ENCODE assay signal across 27 cellular contexts in genomic region chr3:95752199-95752598, GRCh38.
DNase-seq lines count a peak whose midpoint lies in the region; ATAC-seq, FAIRE-seq and TF ChIP-seq lines count a peak whose summit lies in the region.
"Had no signal": no experiment of that assay in that cellular context is flagged by ENCODE, and none has a peak within 500 bp of the region (broad histone marks: within the 10 kb centered on the region; RNA-seq: fewer than 3 reads in every experiment).

No MANE protein-coding gene starts in this region.

- H4K8ac ChIP-seq in H9 (replicated peaks; ENCODE audit: insufficient read length, low read depth, low read length): no peak overlapping the region

- no peak overlapping the region for H3K4me3 Mint-ChIP-seq in H9
- H3K4me3 Mint-ChIP-seq in WTC11: no peak overlapping the region
- H3K4me3 Mint-ChIP-seq in immature natural killer cell: no peak overlapping the region
- H3K4me3 Mint-ChIP-seq: activated B cell treated with CpG ODN at 0.5 μM for 24 hours; central memory CD8-positive, alpha-beta T cell; naive thymus-derived CD8-positive, alpha-beta T cell; stimulated activated naive CD8-positive, alpha-beta T cell treated with anti-CD3 and anti-CD28 coated beads, Interleukin-15, amount 100 ng/mL, for 72 hours had no signal

- no peak overlapping the region for H3K14ac ChIP-seq in H9 (ENCODE audit: insufficient read depth, low read length)

- CTCF ChIA-PET in WTC11 (lab: Charles Lee): interaction anchor here (0.7 kb wide), 1 partner anchor 369 kb away, joined by 4 read pairs; no protein-coding TSS in a partner anchor
- CTCF ChIA-PET in HepG2 (lab: Yijun Ruan, JAX; ENCODE audit: low intra/inter-chr PET ratio, low total read pairs): no interaction called here

- no peaks in the 10 kb centered on the region for H3K79me1 ChIP-seq in H9 (ENCODE audit: insufficient read depth, low read depth, low read length, poor library complexity, severe bottlenecking)

- no peak overlapping the region for H4K5ac ChIP-seq in H9 (ENCODE audit: insufficient read length, low read depth, low read length)

- H3K9me3 Mint-ChIP-seq in H9 (peaks cover 0 to 2% of the 10 kb centered on the region in 2 experiments; a peak in 1 of 5 replicates), WTC11 (no peaks in the 10 kb centered on the region), immature natural killer cell (peaks cover 5 to 25% (median 13%) of the 10 kb centered on the region in 6 donors)
- H3K9me3 Mint-ChIP-seq: stimulated activated naive CD8-positive, alpha-beta T cell treated with anti-CD3 and anti-CD28 coated beads, Interleukin-15, amount 100 ng/mL, for 72 hours had no signal

- H2AFZ ChIP-seq in H9 (ENCODE audit: low read length) (no peak overlapping the region), HepG2 (ENCODE audit: low read length) (no peak overlapping the region)
- H2AFZ ChIP-seq: PC-9 had no signal

- no peak overlapping the region for H3K4ac ChIP-seq in H9 (ENCODE audit: low read depth, low read length)

- no peak overlapping the region for H3K27ac Mint-ChIP-seq in H9
- no peak overlapping the region for H3K27ac Mint-ChIP-seq in WTC11
- H3K27ac Mint-ChIP-seq in immature natural killer cell: no peak overlapping the region
- H3K27ac Mint-ChIP-seq: activated B cell treated with CpG ODN at 0.5 μM for 24 hours; naive thymus-derived CD8-positive, alpha-beta T cell had no signal

- TF ChIP-seq CTCF in H9 (conservative IDR thresholded peaks at IDR 0.05) (peak; percentile 28; the same call in 2 of the 3 replicates), WTC11 (IDR thresholded peaks at IDR 0.05) (no peak), HepG2 (CRISPR knock-in tag; IDR thresholded peaks at IDR 0.05) (no peak)

- H4K20me1 ChIP-seq in H9 (ENCODE audit: control insufficient read depth, insufficient read depth, insufficient read length) (no peaks in the 10 kb centered on the region), HepG2 (ENCODE audit: insufficient read depth, low read length) (no peaks in the 10 kb centered on the region)

- no peak for TF ChIP-seq POLR2A in HepG2 (IDR thresholded peaks at IDR 0.05; ENCODE audit: insufficient read depth in 1 of 2, low read depth in 2 of 2, low read length in 2 of 2)

- H3K4me1 Mint-ChIP-seq in H9 (no peaks in the 10 kb centered on the region), WTC11 (no peaks in the 10 kb centered on the region), immature natural killer cell (no peaks in the 10 kb centered on the region)
- H3K4me1 Mint-ChIP-seq: activated B cell treated with CpG ODN at 0.5 μM for 24 hours; central memory CD8-positive, alpha-beta T cell; naive thymus-derived CD8-positive, alpha-beta T cell; stimulated activated naive CD8-positive, alpha-beta T cell treated with anti-CD3 and anti-CD28 coated beads, Interleukin-15, amount 100 ng/mL, for 72 hours had no signal

- H3K18ac ChIP-seq in H9 (ENCODE audit: insufficient read length, low read depth, low read length): no peak overlapping the region

- H2BK12ac ChIP-seq in H9 (ENCODE audit: insufficient read length, low read depth, low read length): no peak overlapping the region

- no peak overlapping the region for H2BK20ac ChIP-seq in H9 (ENCODE audit: low read depth, low read length, poor library complexity, severe bottlenecking)

- TF ChIP-seq EP300 in HepG2 (IDR thresholded peaks at IDR 0.05; ENCODE audit: low read depth in 2 of 2, low read length in 2 of 2): no peak
- TF ChIP-seq EP300 in HepG2 (CRISPR knock-in tag; IDR thresholded peaks at IDR 0.05; ENCODE audit: borderline replicate concordance): no peak

- POLR2A ChIA-PET in WTC11 (lab: Charles Lee): no interaction called here
- POLR2A ChIA-PET in HepG2 (lab: Yijun Ruan, JAX): no interaction called here

- no peak overlapping the region for H4K91ac ChIP-seq in H9 (ENCODE audit: insufficient read length, low read depth, low read length)

- H3K9ac ChIP-seq in H9 (ENCODE audit: extremely low read depth, insufficient read length, low read length) (no peak overlapping the region), HepG2 (ENCODE audit: insufficient read depth, low read depth, low read length) (no peak overlapping the region)
- H3K9ac ChIP-seq: KMS-11 had no signal

- H3K23me2 ChIP-seq in H9 (ENCODE audit: insufficient read length, low read depth, low read length, poor library complexity, severe bottlenecking): no peaks in the 10 kb centered on the region

- H3K4me3 ChIP-seq in HepG2 (replicated peaks in 1 of 3; ENCODE audit: insufficient read depth in 1 of 3, low read depth in 2 of 3, low read length in 3 of 3): no peak overlapping the region
- H3K4me3 ChIP-seq: HAP-1, PC-9 had no signal

- no CpG with 5 or more reads among the region's 2 CpGs for WGBS in H9 (ENCODE audit: extremely low coverage, insufficient read length, low lambda C conversion rate)
- 0% methylated on average over 2 of the region's 2 CpGs for WGBS in HepG2 (ENCODE audit: low lambda C conversion rate)

- no peak overlapping the region for H3K56ac ChIP-seq in H9 (ENCODE audit: insufficient read length, low read depth, low read length)

- no peak overlapping the region for H2AK5ac ChIP-seq in H9 (ENCODE audit: insufficient read length, low read length)

- BruUV-seq in HepG2 (replicated peaks; lab: Mats Ljungman, UMichigan): no TSS peak

- no peak overlapping the region for H3K27ac ChIP-seq in H9 (ENCODE audit: insufficient read length, low read depth, low read length)
- no peak overlapping the region for H3K27ac ChIP-seq in HepG2 (ENCODE audit: extremely low read length, insufficient read depth, low read length)
- H3K27ac ChIP-seq: KMS-11, PC-9 had no signal

- H3K27me3 Mint-ChIP-seq in H9 (ENCODE audit: low read depth) (no peaks in the 10 kb centered on the region), WTC11 (ENCODE audit: low read depth) (no peaks in the 10 kb centered on the region), immature natural killer cell (ENCODE audit: low read depth in 3 of 3) (no peaks in the 10 kb centered on the region)
- H3K27me3 Mint-ChIP-seq: activated B cell treated with CpG ODN at 0.5 μM for 24 hours; central memory CD8-positive, alpha-beta T cell; naive thymus-derived CD8-positive, alpha-beta T cell; stimulated activated naive CD8-positive, alpha-beta T cell treated with anti-CD3 and anti-CD28 coated beads, Interleukin-15, amount 100 ng/mL, for 72 hours had no signal

- intact Hi-C loops in HepG2 (cut with micrococcal nuclease; ENCODE audit: unreplicated experiment): no loop called here

- H3K79me2 ChIP-seq in H9 (ENCODE audit: insufficient read depth, low read length) (no peaks in the 10 kb centered on the region), HepG2 (ENCODE audit: insufficient read depth, low read length) (no peaks in the 10 kb centered on the region)

- no peaks in the 10 kb centered on the region for H3K36me3 ChIP-seq in HepG2 (replicated peaks in 1 of 2; ENCODE audit: control insufficient read depth in 1 of 2, insufficient read depth in 2 of 2, low read length in 2 of 2)
- H3K36me3 ChIP-seq: HAP-1 had no signal

- H2BK15ac ChIP-seq in H9 (ENCODE audit: low read depth, low read length): no peak overlapping the region

- no peak for FAIRE-seq in HepG2 (lab: Jason Lieb, UNC)
- FAIRE-seq: islet of Langerhans had no signal

- no peak overlapping the region for H2BK5ac ChIP-seq in H9 (ENCODE audit: insufficient read length, low read length)

- H3K36me3 Mint-ChIP-seq in H9 (ENCODE audit: insufficient read depth in 1 of 3, low read depth in 3 of 3) (no peaks in the 10 kb centered on the region; a peak in 1 of 7 replicates), WTC11 (no peaks in the 10 kb centered on the region), immature natural killer cell (no peaks in the 10 kb centered on the region)
- H3K36me3 Mint-ChIP-seq: naive thymus-derived CD8-positive, alpha-beta T cell had no signal

- in situ Hi-C loops in HepG2 (cut with HindIII; ENCODE audit: extremely low pct_ligation_motif_present, low pct_unique_long_range_greater_than_20kb): no loop called here

- no peaks in the 10 kb centered on the region for H3K27me3 ChIP-seq in H9 (ENCODE audit: insufficient read depth, low read length)
- H3K27me3 ChIP-seq in HepG2 (ENCODE audit: control insufficient read depth in 1 of 2, insufficient read depth in 2 of 2, low read length in 2 of 2): no peaks in the 10 kb centered on the region

- DNase-seq in D341Med (ENCODE audit: low spot score): peak; percentile 12
- no peak for DNase-seq in H9
- DNase-seq in WTC11 (ENCODE audit: low spot score): peak; percentile 22
- DNase-seq in HepG2 (ENCODE audit: low spot score): no peak
- DNase-seq in DMS114 treated with DMSO at 0.1 percent for 48 hours (lab: John Stamatoyannopoulos, UW; ENCODE audit: unreplicated experiment): no peak
- DNase-seq in immature natural killer cell: no peak
- DNase-seq: activated B cell treated with CpG ODN at 0.5 μM for 24 hours; activated CD4-positive, alpha-beta T cell treated with anti-CD3 and anti-CD28 coated beads, Interleukin-2, amount 50 U/mL, for 48 hours; activated naive CD4-positive, alpha-beta T cell treated with Interleukin-2 at 50 U/mL for 16 hours; COR-L47; dermis blood vessel endothelial cell; hypothalamus; naive thymus-derived CD8-positive, alpha-beta T cell; NCI-H1417 treated with DMSO at 0.1 percent for 48 hours; NCI-H2081 treated with DMSO at 0.1 percent for 48 hours; NCI-H345; NCI-H774; occipital lobe; PC-9; Right ventricle myocardium superior; stimulated activated naive CD8-positive, alpha-beta T cell treated with anti-CD3 and anti-CD28 coated beads, Interleukin-15, amount 100 ng/mL, for 72 hours had no signal

- H3K23ac ChIP-seq in H9 (ENCODE audit: insufficient read length, low read depth, low read length): no peak overlapping the region

- no peak overlapping the region for H3T11ph ChIP-seq in H9 (ENCODE audit: low read length)

- ATAC-seq in WTC11: peak; percentile 51; the same call in 1 of the 2 replicates
- ATAC-seq in HepG2: peak; percentile 37; the same call in 2 of the 3 replicates
- no peak for ATAC-seq in GM19328 (IDR thresholded peaks at IDR 0.05; ENCODE audit: unreplicated experiment)
- no peak for ATAC-seq in HG02642 (IDR thresholded peaks at IDR 0.05; ENCODE audit: poor library complexity, unreplicated experiment)
- ATAC-seq: naive thymus-derived CD8-positive, alpha-beta T cell; stimulated activated naive CD8-positive, alpha-beta T cell treated with anti-CD3 and anti-CD28 coated beads, Interleukin-15, amount 100 ng/mL, for 72 hours had no signal

- TF ChIP-seq RAD21 in HepG2 (CRISPR knock-in tag; IDR thresholded peaks at IDR 0.05): no peak

- no peaks in the 10 kb centered on the region for H3K4me1 ChIP-seq in H9 (ENCODE audit: insufficient read depth, low read length)
- no peaks in the 10 kb centered on the region for H3K4me1 ChIP-seq in HepG2 (ENCODE audit: insufficient read depth, low read length)
- H3K4me1 ChIP-seq: HAP-1 had no signal

- H3K4me2 ChIP-seq in H9 (ENCODE audit: insufficient read depth, insufficient read length, low read length): no peak overlapping the region
- no peak overlapping the region for H3K4me2 ChIP-seq in HepG2 (ENCODE audit: low read depth, low read length)
- H3K4me2 ChIP-seq: KMS-11, PC-9 had no signal

- no peak overlapping the region for H2BK120ac ChIP-seq in H9 (ENCODE audit: low read depth, low read length, poor library complexity, severe bottlenecking)

- H3K9me3 ChIP-seq in H9 (ENCODE audit: control insufficient read depth, low read depth, low read length) (no peaks in the 10 kb centered on the region), HepG2 (ENCODE audit: low read length) (no peaks in the 10 kb centered on the region)
- H3K9me3 ChIP-seq: HAP-1 had no signal

TF ChIP-seq in HepG2, 621 proteins besides CTCF, POLR2A, EP300 and RAD21 (continues in another document):
- no peak for TF ChIP-seq ZNF121 (CRISPR knock-in tag; IDR thresholded peaks at IDR 0.05)

Comparison
In these comparisons a context has a peak if more than half of its experiments do, and no peak if none do; other contexts are left out.
1. DNase-seq: peak in D341Med (single experiment) and WTC11 (single experiment); none in H9 (single experiment), HepG2 (single experiment), DMS114 treated with DMSO at 0.1 percent for 48 hours (single experiment) and immature natural killer cell (0 of 3).
2. ATAC-seq: peak in WTC11 (single experiment) and HepG2 (single experiment); none in GM19328 (single experiment) and HG02642 (single experiment).